Comparison of ENCODE assay signal across 27 cellular contexts in genomic region chr15:45407786-45408185, GRCh38. TPM values are rescaled to one million over a fixed set of nuclear protein-coding genes. Genes with fewer than 3 reads are reported as not detected.
A peak's percentile ranks its signal among the peaks of the same experiment; 100 is the strongest.
DNase-seq lines count a peak whose midpoint lies in the region; ATAC-seq, FAIRE-seq and TF ChIP-seq lines count a peak whose summit lies in the region.
"Had no signal": no experiment of that assay in that cellular context is flagged by ENCODE, and none has a peak within 500 bp of the region (broad histone marks: within the 10 kb centered on the region; RNA-seq: fewer than 3 reads in every experiment).

No MANE protein-coding gene starts in this region.

- WGBS in HepG2 (ENCODE audit: low lambda C conversion rate) = 91% methylated on average over 1 of the region's 1 CpG
- WGBS in right lobe of liver (ENCODE audit: insufficient coverage, low coverage, low lambda C conversion rate, missing lambda C conversion rate) = 87% methylated on average over 1 of the region's 1 CpG

- POLR2A ChIA-PET in HepG2 (lab: Yijun Ruan, JAX) = no interaction called here

- H3K4me3 ChIP-seq in HepG2 (replicated peaks in 1 of 3; ENCODE audit: insufficient read depth in 1 of 3, low read depth in 2 of 3, low read length in 3 of 3) (no peak overlapping the region), right lobe of liver (no peak overlapping the region), Loucy (ENCODE audit: low read length, poor library complexity, severe bottlenecking) (no peak overlapping the region)
- H3K4me3 ChIP-seq: BLaER1, GM12878 had no signal

- H3K4me1 ChIP-seq in HepG2 (ENCODE audit: insufficient read depth, low read length) (peaks cover 60% of the 10 kb centered on the region), right lobe of liver (peaks cover 0 to 20% (median 5%) of the 10 kb centered on the region in 4 donors), Loucy (ENCODE audit: insufficient read depth, low read length, poor library complexity, severe bottlenecking) (peaks cover 27% of the 10 kb centered on the region)
- H3K4me1 ChIP-seq: BE2C had no signal

- no peak for FAIRE-seq in HepG2 (lab: Jason Lieb, UNC)
- FAIRE-seq: GM12878, GM12892, GM18507 had no signal

- H3F3A ChIP-seq in Loucy (ENCODE audit: low read depth) = peaks cover 4% of the 10 kb centered on the region; the same call in 1 of the 2 replicates

- H3K27ac Mint-ChIP-seq in central memory CD8-positive, alpha-beta T cell (ENCODE audit: low read depth) = peak overlapping the region; percentile 19
- H3K27ac Mint-ChIP-seq: CD14-positive monocyte had no signal

- H2AFZ ChIP-seq in HepG2 (ENCODE audit: low read length) = no peak overlapping the region
- H2AFZ ChIP-seq in Loucy (ENCODE audit: low read length) = no peak overlapping the region

- H3K36me3 Mint-ChIP-seq in central memory CD8-positive, alpha-beta T cell (ENCODE audit: insufficient read depth) = peaks cover 52% of the 10 kb centered on the region

- no peak overlapping the region for H3K4me3 Mint-ChIP-seq in central memory CD8-positive, alpha-beta T cell
- H3K4me3 Mint-ChIP-seq: CD14-positive monocyte; CD4-positive, alpha-beta memory T cell; CD8-positive, alpha-beta memory T cell had no signal

- TF ChIP-seq RAD21 in HepG2 (CRISPR knock-in tag; IDR thresholded peaks at IDR 0.05) = no peak

- H3K79me2 ChIP-seq in HepG2 (ENCODE audit: insufficient read depth, low read length) (peaks cover 36% of the 10 kb centered on the region), Loucy (ENCODE audit: insufficient read depth, low read length) (peaks cover 47% of the 10 kb centered on the region)

- H3K36me3 ChIP-seq in HepG2 (replicated peaks in 1 of 2; ENCODE audit: control insufficient read depth in 1 of 2, insufficient read depth in 2 of 2, low read length in 2 of 2) = peaks cover 14 to 47% of the 10 kb centered on the region in 2 experiments
- peaks cover 0 to 70% (median 28%) of the 10 kb centered on the region in 4 donors for H3K36me3 ChIP-seq in right lobe of liver
- peaks cover 29% of the 10 kb centered on the region; the same call in 1 of the 2 replicates for H3K36me3 ChIP-seq in Loucy (ENCODE audit: insufficient read depth, low read length)

- TF ChIP-seq POLR2A in HepG2 (IDR thresholded peaks at IDR 0.05; ENCODE audit: insufficient read depth in 1 of 2, low read depth in 2 of 2, low read length in 2 of 2) (no peak), right lobe of liver (IDR thresholded peaks at IDR 0.05) (no peak)

- TF ChIP-seq CTCF in HepG2 (CRISPR knock-in tag; IDR thresholded peaks at IDR 0.05) = no peak
- TF ChIP-seq CTCF in right lobe of liver (IDR thresholded peaks at IDR 0.05) = no peak
- TF ChIP-seq CTCF in Loucy (conservative IDR thresholded peaks at IDR 0.05; ENCODE audit: low read length) = no peak

- H3K4me2 ChIP-seq in HepG2 (ENCODE audit: low read depth, low read length) (no peak overlapping the region), Loucy (ENCODE audit: low read depth, low read length, poor library complexity, severe bottlenecking) (peak overlapping the region; percentile 10)
- H3K4me2 ChIP-seq: BLaER1 had no signal

- in situ Hi-C loops in HepG2 (cut with HindIII; ENCODE audit: extremely low pct_ligation_motif_present, low pct_unique_long_range_greater_than_20kb) = loop anchor here (10.0 kb wide), 1 partner anchor 203 kb away; no protein-coding TSS in a partner anchor

- H3K27ac ChIP-seq in HepG2 (ENCODE audit: extremely low read length, insufficient read depth, low read length) (no peak overlapping the region), right lobe of liver (no peak overlapping the region)
- H3K27ac ChIP-seq: 22Rv1, BLaER1 had no signal

- H3K9ac ChIP-seq in HepG2 (ENCODE audit: insufficient read depth, low read depth, low read length) = no peak overlapping the region
- no peak overlapping the region for H3K9ac ChIP-seq in Loucy (ENCODE audit: low read depth, low read length, poor library complexity, severe bottlenecking)
- H3K9ac ChIP-seq: BLaER1 had no signal

- no peaks in the 10 kb centered on the region for H3K9me3 Mint-ChIP-seq in central memory CD8-positive, alpha-beta T cell
- H3K9me3 Mint-ChIP-seq: CD4-positive, alpha-beta memory T cell; CD4-positive, CD25-positive, alpha-beta regulatory T cell; CD8-positive, alpha-beta memory T cell had no signal

- no peak for TF ChIP-seq EP300 in HepG2 (IDR thresholded peaks at IDR 0.05; ENCODE audit: low read depth in 2 of 2, low read length in 2 of 2)
- TF ChIP-seq EP300 in HepG2 (CRISPR knock-in tag; IDR thresholded peaks at IDR 0.05; ENCODE audit: borderline replicate concordance) = no peak

- H4K20me1 ChIP-seq in HepG2 (ENCODE audit: insufficient read depth, low read length) = peaks cover 14% of the 10 kb centered on the region
- peaks cover 56% of the 10 kb centered on the region for H4K20me1 ChIP-seq in Loucy (ENCODE audit: insufficient read depth, low read length, poor library complexity, severe bottlenecking)

- H3K9me2 ChIP-seq in Loucy (replicated peaks; ENCODE audit: low read depth, low read length) = no peaks in the 10 kb centered on the region

- H3K27me3 Mint-ChIP-seq in central memory CD8-positive, alpha-beta T cell = no peaks in the 10 kb centered on the region
- H3K27me3 Mint-ChIP-seq: CD4-positive, alpha-beta memory T cell; CD4-positive, CD25-positive, alpha-beta regulatory T cell; CD8-positive, alpha-beta memory T cell had no signal

- intact Hi-C loops in HepG2 (cut with micrococcal nuclease; ENCODE audit: unreplicated experiment) = no loop called here
- intact Hi-C loops in right lobe of liver (cut with DNase I) = no loop called here

- DNase-seq in HepG2 (ENCODE audit: low spot score) = no peak
- no peak for DNase-seq in right lobe of liver
- DNase-seq in central memory CD8-positive, alpha-beta T cell (ENCODE audit: low spot score in 2 of 2) = no peak
- DNase-seq in activated naive CD4-positive, alpha-beta T cell (lab: John Stamatoyannopoulos, UW) = no peak
- DNase-seq in stimulated activated CD4-positive, alpha-beta T cell treated with anti-CD3 and anti-CD28 coated beads, Interleukin-15, amount 100 ng/mL, for 24 hours = no peak
- DNase-seq in stimulated activated naive CD4-positive, alpha-beta T cell treated with Interleukin-2 at 50 U/mL for 16 hours (lab: John Stamatoyannopoulos, UW) = no peak
- DNase-seq: ACHN; BE2C; C1 segment of cervical spinal cord; CD4-positive, alpha-beta memory T cell; CD4-positive, CD25-positive, alpha-beta regulatory T cell; CD8-positive, alpha-beta memory T cell; COR-L47; DMS 273 treated with DMSO at 0.1 percent for 48 hours; DMS153; DMS53; DMS79; DND-41; EL; GDM1 had no signal

- H3K27me3 ChIP-seq in HepG2 (ENCODE audit: control insufficient read depth in 1 of 2, insufficient read depth in 2 of 2, low read length in 2 of 2) (no peaks in the 10 kb centered on the region; a peak in 2 of 5 replicates), right lobe of liver (no peaks in the 10 kb centered on the region), Loucy (ENCODE audit: insufficient read depth, low read length, poor library complexity, severe bottlenecking) (no peaks in the 10 kb centered on the region)
- H3K27me3 ChIP-seq: BE2C, BLaER1 had no signal

- ATAC-seq in HepG2 (no peak), right lobe of liver (no peak)
- ATAC-seq in central memory CD8-positive, alpha-beta T cell (replicated peaks; ENCODE audit: extremely low read depth, poor library complexity, severe bottlenecking) = no peak

- BruUV-seq in HepG2 (replicated peaks; lab: Mats Ljungman, UMichigan) = no TSS peak

- peaks cover 37% of the 10 kb centered on the region for H3K4me1 Mint-ChIP-seq in central memory CD8-positive, alpha-beta T cell

- CTCF ChIA-PET in HepG2 (lab: Yijun Ruan, JAX; ENCODE audit: low intra/inter-chr PET ratio, low total read pairs) = no interaction called here

- H3K9me3 ChIP-seq in HepG2 (ENCODE audit: low read length) = no peaks in the 10 kb centered on the region
- H3K9me3 ChIP-seq in right lobe of liver = no peaks in the 10 kb centered on the region
- H3K9me3 ChIP-seq in Loucy (ENCODE audit: insufficient read depth, low read depth, low read length) = no peaks in the 10 kb centered on the region
- H3K9me3 ChIP-seq: BE2C, BLaER1 had no signal

TF ChIP-seq in HepG2, 621 proteins besides CTCF, POLR2A, EP300 and RAD21:
- TF ChIP-seq MAFK (conservative IDR thresholded peaks at IDR 0.05 in 1 of 2, IDR thresholded peaks at IDR 0.05 in 1 of 2; ENCODE audit: low read length in 2 of 2) (peak; percentile 75 to 80; a peak in 3 of 4 replicates), MAFF (IDR thresholded peaks at IDR 0.05; ENCODE audit: low read depth, low read length) (peak; percentile 76), ATF1 (CRISPR knock-in tag; IDR thresholded peaks at IDR 0.05) (no peak)

RNA-seq across cellular contexts. Expression of gene GATM, which starts 29.4 kb away (rescaled TPM):
- total RNA-seq in HepG2 (2016; rRNA removed; fragmentation: Illumina TruSeq; extraction: Trizol) = 1.5 and 2.1 TPM in 2 replicates
- 1.2 and 1.7 TPM in 2 replicates for total RNA-seq in HepG2 (2016; cell fraction: cytosol; rRNA removed; fragmentation: Illumina TruSeq; extraction: Trizol; ENCODE audit: low read depth)
- total RNA-seq in HepG2 (2016; cell fraction: insoluble cytoplasmic fraction; rRNA removed; fragmentation: Illumina TruSeq; extraction: Trizol) = 1.5 and 2.6 TPM in 2 replicates
- total RNA-seq in HepG2 (2016; cell fraction: membrane; rRNA removed; fragmentation: Illumina TruSeq; extraction: Trizol) = 1.6 and 1.7 TPM in 2 replicates
- total RNA-seq in HepG2 (2016; cell fraction: nucleus; rRNA removed; fragmentation: Illumina TruSeq; extraction: Trizol) = 4.0 and 4.1 TPM in 2 replicates
- polyA plus RNA-seq in HepG2 (2011; rRNA removed) = 13.9 and 16.8 TPM in 2 replicates
- 7.0 and 7.3 TPM in 2 replicates for polyA plus RNA-seq in HepG2 (2011; cell fraction: cytosol; rRNA removed)
- 22.1 and 26.0 TPM in 2 replicates for polyA plus RNA-seq in HepG2 (2011; cell fraction: nucleus; rRNA removed)
- polyA plus RNA-seq in HepG2 (2012) = 16.6 and 32.5 TPM in 2 replicates
- 0.26 and 0.46 TPM in 2 replicates for polyA plus RNA-seq in HepG2 (2016; cell fraction: cytosol; fragmentation: Illumina TruSeq; extraction: Trizol; ENCODE audit: low read depth)
- polyA plus RNA-seq in HepG2 (2016; cell fraction: insoluble cytoplasmic fraction; fragmentation: Illumina TruSeq; extraction: Trizol; ENCODE audit: low read depth) = 0.97 TPM in 2 replicates
- polyA plus RNA-seq in HepG2 (2016; cell fraction: membrane; fragmentation: Illumina TruSeq; extraction: Trizol; ENCODE audit: low read depth) = 0.28 and 0.72 TPM in 2 replicates
- 2.4 and 3.2 TPM in 2 replicates for polyA plus RNA-seq in HepG2 (2016; cell fraction: nucleus; fragmentation: Illumina TruSeq; extraction: Trizol; ENCODE audit: insufficient read depth, low read depth)
- 0.58 and 11.2 TPM in 2 replicates for polyA minus RNA-seq in HepG2 (2011; rRNA and poly(A)+ RNA removed; ENCODE audit: low replicate concordance)
- polyA minus RNA-seq in HepG2 (2011; cell fraction: cytosol; rRNA and poly(A)+ RNA removed) = 5.3 and 6.4 TPM in 2 replicates
- 40.2 and 42.5 TPM in 2 replicates for polyA minus RNA-seq in HepG2 (2011; cell fraction: nucleus; rRNA and poly(A)+ RNA removed)
- total RNA-seq in right lobe of liver = 1,000 to 10,000 TPM in 1 of 6 experiments, 100 to 1,000 TPM in 5; 404 to 1,363 (median 579) TPM

Comparison
In these comparisons a context has a peak if more than half of its experiments do, and no peak if none do; other contexts are left out.
1. RNA of gene GATM, which starts 29.4 kb away (total RNA-seq): 404 to 1,363 TPM in right lobe of liver; 1.2 to 4.1 TPM in HepG2; every median in the first group is over 10 times any median in the second.